In genomic region chr13:36371185-36371584, GRCh38 we compare ENCODE assay signal across 34 cellular contexts.
"Had no signal": no experiment of that assay in that cellular context is flagged by ENCODE, and none has a peak within 500 bp of the region (broad histone marks: within the 10 kb centered on the region; RNA-seq: fewer than 3 reads in every experiment).

No MANE protein-coding gene starts in this region.

- H3K36me3 Mint-ChIP-seq: activated CD8-positive, alpha-beta memory T cell treated with anti-CD3 and anti-CD28 coated beads, Interleukin-2, amount 10 ng/mL, durations not matched to agents 7 days and 5 days; activated naive CD4-positive, alpha-beta T cell treated with anti-CD3 and anti-CD28 coated beads, Interleukin-2, amount 50 U/mL, for 72 hours; activated naive CD8-positive, alpha-beta T cell treated with anti-CD3 and anti-CD28 coated beads for 36 hours; T-cell had no signal

- H3K4me3 ChIP-seq: adrenal gland, body of pancreas, breast epithelium had no signal

- H3K27me3 ChIP-seq: adrenal gland, body of pancreas, brain microvascular endothelial cell, breast epithelium had no signal

- H3K4me1 Mint-ChIP-seq: activated B cell treated with CpG ODN at 0.5 μM for 24 hours; activated CD4-positive, alpha-beta memory T cell treated with anti-CD3 and anti-CD28 coated beads, Interleukin-2, amount 10 ng/mL, durations not matched to agents 7 days and 5 days; activated CD4-positive, alpha-beta T cell treated with anti-CD3 and anti-CD28 coated beads, Interleukin-2, amount 10 ng/mL, durations not matched to agents 7 days and 5 days; activated CD8-positive, alpha-beta memory T cell treated with anti-CD3 and anti-CD28 coated beads, Interleukin-2, amount 10 ng/mL, durations not matched to agents 7 days and 5 days; activated naive CD8-positive, alpha-beta T cell treated with anti-CD3 and anti-CD28 coated beads for 36 hours; activated T-helper 17 cell treated with anti-CD3 and anti-CD28 coated beads, Interleukin-2, amount 50 U/mL, for 72 hours; central memory CD8-positive, alpha-beta T cell; T-cell; T-helper 17 cell had no signal

- H3K27ac ChIP-seq: adrenal gland, body of pancreas, brain microvascular endothelial cell, breast epithelium, VCaP had no signal

- H3K9me3 ChIP-seq: adrenal gland, body of pancreas, breast epithelium had no signal

- H3K27me3 Mint-ChIP-seq: activated B cell treated with CpG ODN at 0.5 μM for 24 hours; activated CD4-positive, alpha-beta T cell treated with anti-CD3 and anti-CD28 coated beads, Interleukin-2, amount 10 ng/mL, durations not matched to agents 7 days and 5 days; activated CD8-positive, alpha-beta memory T cell treated with anti-CD3 and anti-CD28 coated beads, Interleukin-2, amount 10 ng/mL, durations not matched to agents 7 days and 5 days; activated naive CD8-positive, alpha-beta T cell treated with anti-CD3 and anti-CD28 coated beads for 36 hours; activated T-helper 17 cell treated with anti-CD3 and anti-CD28 coated beads, Interleukin-2, amount 50 U/mL, for 72 hours; central memory CD8-positive, alpha-beta T cell; T-cell had no signal

- H3K4me3 Mint-ChIP-seq: activated B cell treated with CpG ODN at 0.5 μM for 24 hours; activated CD4-positive, alpha-beta memory T cell treated with anti-CD3 and anti-CD28 coated beads, Interleukin-2, amount 10 ng/mL, durations not matched to agents 7 days and 5 days; activated CD4-positive, alpha-beta T cell treated with anti-CD3 and anti-CD28 coated beads, Interleukin-2, amount 10 ng/mL, durations not matched to agents 7 days and 5 days; activated CD8-positive, alpha-beta memory T cell treated with anti-CD3 and anti-CD28 coated beads, Interleukin-2, amount 10 ng/mL, durations not matched to agents 7 days and 5 days; activated CD8-positive, alpha-beta T cell treated with anti-CD3 and anti-CD28 coated beads, Interleukin-2, amount 10 ng/mL, durations not matched to agents 7 days and 5 days; activated naive CD4-positive, alpha-beta T cell treated with anti-CD3 and anti-CD28 coated beads for 36 hours; activated naive CD8-positive, alpha-beta T cell treated with anti-CD3 and anti-CD28 coated beads for 36 hours; activated T-cell treated with anti-CD3 and anti-CD28 coated beads, Interleukin-2, amount 50 U/mL, for 4 hours; activated T-cell treated with anti-CD3 and anti-CD28 coated beads, Interleukin-2, amount 50 U/mL, for 72 hours; activated T-helper 1 cell treated with anti-CD3 and anti-CD28 coated beads, Interleukin-12 subunit alpha, Interleukin-12 subunit beta, Interleukin-2, Interleukin-4 antibody, amounts not matched to agents 30 ng/mL and 10 ng/mL and 1 ng/mL, durations not matched to agents 14 hours and 24 hours and 36 hours; activated T-helper 17 cell treated with anti-CD3 and anti-CD28 coated beads, Interleukin-2, amount 50 U/mL, for 72 hours; central memory CD8-positive, alpha-beta T cell; T-cell; T-helper 17 cell had no signal

- DNase-seq: activated B cell treated with CpG ODN at 0.5 μM for 24 hours; activated CD4-positive, alpha-beta memory T cell treated with anti-CD3 and anti-CD28 coated beads, Interleukin-2, amount 10 ng/mL, durations not matched to agents 7 days and 5 days; activated CD4-positive, alpha-beta T cell treated with anti-CD3 and anti-CD28 coated beads for 48 hours; activated CD4-positive, alpha-beta T cell treated with anti-CD3 and anti-CD28 coated beads, Interleukin-2, amount 10 ng/mL, durations not matched to agents 7 days and 5 days; activated CD4-positive, alpha-beta T cell treated with anti-CD3 and anti-CD28 coated beads, Interleukin-2, amount 50 U/mL, for 48 hours; activated CD4-positive, CD25-positive, alpha-beta regulatory T cell treated with anti-CD3 and anti-CD28 coated beads, Interleukin-2, amount 50 U/mL, for 72 hours; activated CD8-positive, alpha-beta memory T cell treated with anti-CD3 and anti-CD28 coated beads for 24 hours; activated CD8-positive, alpha-beta memory T cell treated with anti-CD3 and anti-CD28 coated beads, Interleukin-2, amount 10 ng/mL, durations not matched to agents 7 days and 5 days; activated CD8-positive, alpha-beta T cell treated with anti-CD3 and anti-CD28 coated beads, Interleukin-2, amount 10 ng/mL, durations not matched to agents 7 days and 5 days; activated effector memory CD4-positive, alpha-beta T cell treated with anti-CD3 and anti-CD28 coated beads, Interleukin-2, amount 50 U/mL, for 16 hours; activated gamma-delta T cell treated with Interleukin-2 at 50 U/mL for 16 hours; activated naive CD4-positive, alpha-beta T cell; activated naive CD4-positive, alpha-beta T cell treated with anti-CD3 and anti-CD28 coated beads for 36 hours; activated naive CD4-positive, alpha-beta T cell treated with anti-CD3 and anti-CD28 coated beads, Interleukin-2, amount 50 U/mL, for 16 hours; activated naive CD8-positive, alpha-beta T cell treated with anti-CD3 and anti-CD28 coated beads for 36 hours; activated T-cell treated with anti-CD3 and anti-CD28 coated beads for 4 hours; activated T-cell treated with anti-CD3 and anti-CD28 coated beads, Interleukin-2, amount 50 U/mL, for 1 hour; activated T-cell treated with anti-CD3 and anti-CD28 coated beads, Interleukin-2, amount 50 U/mL, for 4 hours; activated T-cell treated with anti-CD3 and anti-CD28 coated beads, Interleukin-2, amount 50 U/mL, for 72 hours; adrenal gland; amniotic stem cell; aorta; body of pancreas; brain microvascular endothelial cell; cerebellar nuclear complex; T-cell; T-helper 17 cell; T1000 had no signal

- H3K9me3 Mint-ChIP-seq: activated B cell treated with CpG ODN at 0.5 μM for 24 hours; activated CD4-positive, alpha-beta memory T cell treated with anti-CD3 and anti-CD28 coated beads, Interleukin-2, amount 10 ng/mL, durations not matched to agents 7 days and 5 days; activated CD4-positive, alpha-beta T cell treated with anti-CD3 and anti-CD28 coated beads, Interleukin-2, amount 10 ng/mL, durations not matched to agents 7 days and 5 days; activated naive CD4-positive, alpha-beta T cell treated with anti-CD3 and anti-CD28 coated beads for 36 hours; activated naive CD4-positive, alpha-beta T cell treated with anti-CD3 and anti-CD28 coated beads, Interleukin-2, amount 50 U/mL, for 72 hours; activated naive CD8-positive, alpha-beta T cell treated with anti-CD3 and anti-CD28 coated beads for 36 hours; activated T-cell treated with anti-CD3 and anti-CD28 coated beads, Interleukin-2, amount 50 U/mL, for 4 hours; activated T-cell treated with anti-CD3 and anti-CD28 coated beads, Interleukin-2, amount 50 U/mL, for 72 hours; activated T-helper 1 cell treated with anti-CD3 and anti-CD28 coated beads, Interleukin-12 subunit alpha, Interleukin-12 subunit beta, Interleukin-2, Interleukin-4 antibody, amounts not matched to agents 30 ng/mL and 10 ng/mL and 1 ng/mL, durations not matched to agents 14 hours and 24 hours and 36 hours; activated T-helper 17 cell treated with anti-CD3 and anti-CD28 coated beads, Interleukin-2, amount 50 U/mL, for 72 hours; central memory CD8-positive, alpha-beta T cell; T-cell had no signal

- ATAC-seq: activated CD8-positive, alpha-beta memory T cell treated with anti-CD3 and anti-CD28 coated beads, Interleukin-2, amount 10 ng/mL, durations not matched to agents 7 days and 5 days; activated CD8-positive, alpha-beta T cell treated with anti-CD3 and anti-CD28 coated beads, Interleukin-2, amount 10 ng/mL, durations not matched to agents 7 days and 5 days; activated naive CD4-positive, alpha-beta T cell treated with anti-CD3 and anti-CD28 coated beads, Interleukin-2, amount 50 U/mL, for 72 hours; activated T-cell treated with anti-CD3 and anti-CD28 coated beads, Interleukin-2, amount 50 U/mL, for 4 hours; activated T-cell treated with anti-CD3 and anti-CD28 coated beads, Interleukin-2, amount 50 U/mL, for 72 hours; activated T-helper 17 cell treated with anti-CD3 and anti-CD28 coated beads, Interleukin-2, amount 50 U/mL, for 72 hours; body of pancreas; T-cell; T-helper 17 cell had no signal

- H3K36me3 ChIP-seq: adrenal gland, brain microvascular endothelial cell, breast epithelium had no signal

- H3K27ac Mint-ChIP-seq: activated B cell treated with CpG ODN at 0.5 μM for 24 hours; activated CD4-positive, alpha-beta memory T cell treated with anti-CD3 and anti-CD28 coated beads, Interleukin-2, amount 10 ng/mL, durations not matched to agents 7 days and 5 days; activated CD4-positive, alpha-beta T cell treated with anti-CD3 and anti-CD28 coated beads, Interleukin-2, amount 10 ng/mL, durations not matched to agents 7 days and 5 days; activated CD8-positive, alpha-beta memory T cell treated with anti-CD3 and anti-CD28 coated beads, Interleukin-2, amount 10 ng/mL, durations not matched to agents 7 days and 5 days; activated CD8-positive, alpha-beta T cell treated with anti-CD3 and anti-CD28 coated beads, Interleukin-2, amount 10 ng/mL, durations not matched to agents 7 days and 5 days; activated naive CD4-positive, alpha-beta T cell treated with anti-CD3 and anti-CD28 coated beads for 36 hours; activated naive CD4-positive, alpha-beta T cell treated with anti-CD3 and anti-CD28 coated beads, Interleukin-2, amount 50 U/mL, for 72 hours; activated naive CD8-positive, alpha-beta T cell treated with anti-CD3 and anti-CD28 coated beads for 36 hours; activated T-cell treated with anti-CD3 and anti-CD28 coated beads, Interleukin-2, amount 50 U/mL, for 72 hours; activated T-helper 1 cell treated with anti-CD3 and anti-CD28 coated beads, Interleukin-12 subunit alpha, Interleukin-12 subunit beta, Interleukin-2, Interleukin-4 antibody, amounts not matched to agents 30 ng/mL and 10 ng/mL and 1 ng/mL, durations not matched to agents 14 hours and 24 hours and 36 hours; activated T-helper 17 cell treated with anti-CD3 and anti-CD28 coated beads, Interleukin-2, amount 50 U/mL, for 72 hours; T-cell; T-helper 17 cell had no signal
